Comparison of ENCODE assay signal across 16 cellular contexts in the genomic region with DNA sequence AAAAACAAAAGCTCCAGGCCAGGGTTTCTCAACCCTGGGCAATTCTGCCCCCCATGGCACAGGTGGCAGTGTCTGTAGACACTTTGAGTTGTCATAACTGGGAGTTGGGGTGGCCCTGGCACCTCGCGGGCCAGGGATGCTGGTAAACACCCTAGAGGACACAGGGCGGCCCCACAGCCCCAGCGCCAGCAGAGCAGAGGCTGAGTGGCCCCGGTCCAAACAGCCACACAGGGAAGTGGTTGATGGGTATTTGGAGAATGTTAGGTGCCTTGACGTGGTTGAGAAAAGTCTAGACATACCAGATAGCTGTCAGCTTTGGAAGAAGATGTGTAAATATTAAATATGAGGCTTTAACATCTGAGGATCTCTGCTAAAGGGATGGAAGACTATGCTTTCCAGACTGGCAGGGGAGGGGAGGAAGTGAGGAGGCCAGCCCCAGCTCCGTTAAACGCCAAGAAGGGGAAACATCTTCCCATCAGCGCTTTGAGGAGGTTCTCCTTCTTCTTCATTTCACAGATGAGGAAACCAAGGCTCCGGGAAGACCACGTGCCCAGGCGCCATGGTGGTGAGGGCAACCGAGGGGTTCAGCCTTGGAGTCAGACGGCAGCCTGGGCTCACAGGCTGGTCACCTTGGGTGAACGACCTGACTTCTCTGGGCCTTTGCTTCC.
DNase-seq lines count a peak whose midpoint lies in the region; ATAC-seq, FAIRE-seq and TF ChIP-seq lines count a peak whose summit lies in the region.
"Had no signal": no experiment of that assay in that cellular context is flagged by ENCODE, and none has a peak within 500 bp of the region (broad histone marks: within the 10 kb centered on the region; RNA-seq: fewer than 3 reads in every experiment).

No MANE protein-coding gene starts in this region.

- H3K9ac ChIP-seq in neural progenitor cell = no peak overlapping the region

- H3K4me3 ChIP-seq in dorsolateral prefrontal cortex (no peak overlapping the region), neural progenitor cell (no peak overlapping the region)

- peaks cover 0 to 13% (median 0%) of the 10 kb centered on the region in 3 donors for H3K27me3 Mint-ChIP-seq in CD14-positive monocyte (ENCODE audit: low read depth in 3 of 3)
- peaks cover 36% of the 10 kb centered on the region for H3K27me3 Mint-ChIP-seq in neural progenitor cell (ENCODE audit: insufficient read depth, low read depth)

- intact Hi-C loops in CD14-positive monocyte (cut with micrococcal nuclease) (loop anchor here in 1 of 2 donors (5.0 kb wide), 1 partner anchor 33 kb away; no protein-coding TSS in a partner anchor), dorsolateral prefrontal cortex (cut with DNase I) (loop anchor here (5.0 to 10.0 kb wide), 3 partner anchors 103 to 385 kb away; a partner anchor contains a TSS)

- TF ChIP-seq CTCF in CD14-positive monocyte (IDR thresholded peaks at IDR 0.05) (no peak), dorsolateral prefrontal cortex (IDR thresholded peaks at IDR 0.05 in 54 of 56, conservative IDR thresholded peaks at IDR 0.05 in 2 of 56; ENCODE audit: low read depth in 1 of 56, partially characterized antibody in 56 of 56) (no peak), neural progenitor cell (IDR thresholded peaks at IDR 0.05) (no peak)

- no peaks in the 10 kb centered on the region for H3K36me3 ChIP-seq in neural progenitor cell
- H3K36me3 ChIP-seq: brain microvascular endothelial cell had no signal

- H3K4me3 Mint-ChIP-seq in CD14-positive monocyte = peak overlapping the region; percentile 4 to 31
- no peak overlapping the region for H3K4me3 Mint-ChIP-seq in neural progenitor cell
- H3K4me3 Mint-ChIP-seq: activated T-cell treated with anti-CD3 and anti-CD28 coated beads, Interleukin-2, amount 50 U/mL, for 24 hours had no signal

- FAIRE-seq in frontal cortex (lab: Jason Lieb, UNC) = no peak
- FAIRE-seq: endothelial cell of umbilical vein, GM18507 had no signal

- H3K79me2 ChIP-seq in neural progenitor cell (ENCODE audit: low read depth) = no peaks in the 10 kb centered on the region

- H3K27ac Mint-ChIP-seq in CD14-positive monocyte (peak overlapping the region; percentile 83 to 96 (median 88)), neural progenitor cell (peak overlapping the region; percentile 37)
- H3K27ac Mint-ChIP-seq: activated T-cell treated with anti-CD3 and anti-CD28 coated beads, Interleukin-2, amount 50 U/mL, for 24 hours had no signal

- H3K9me3 Mint-ChIP-seq in CD14-positive monocyte (peaks cover 0 to 18% (median 12%) of the 10 kb centered on the region in 7 donors), neural progenitor cell (peaks cover 25% of the 10 kb centered on the region)

- H3K27me3 ChIP-seq in dorsolateral prefrontal cortex (no peaks in the 10 kb centered on the region), neural progenitor cell (no peaks in the 10 kb centered on the region)

- peaks cover 6% of the 10 kb centered on the region for H3F3A ChIP-seq in neural progenitor cell (ENCODE audit: low read depth)

- DNase-seq in CD14-positive monocyte (ENCODE audit: low spot score) = peak; percentile 69
- DNase-seq in MV-4-11 (lab: John Stamatoyannopoulos, UW) = peak; percentile 48
- no peak for DNase-seq in dorsolateral prefrontal cortex
- DNase-seq in neural progenitor cell (ENCODE audit: low spot score) = no peak
- no peak for DNase-seq in NCI-H1092 treated with DMSO at 0.1 percent for 48 hours (lab: John Stamatoyannopoulos, UW)
- DNase-seq in frontal cortex (ENCODE audit: low spot score in 2 of 2) = no peak
- DNase-seq: activated T-cell treated with anti-CD3 and anti-CD28 coated beads, Interleukin-2, amount 50 U/mL, for 24 hours; brain microvascular endothelial cell; NCI-H187 treated with DMSO at 0.1 percent for 48 hours; stimulated activated CD4-positive, alpha-beta T cell treated with anti-CD3 and anti-CD28 coated beads, Interleukin-4, amount 100 ng/mL, for 4 hours had no signal

- no peak for ATAC-seq in HG03565 (IDR thresholded peaks at IDR 0.05; ENCODE audit: unreplicated experiment)
- ATAC-seq in HG03280 (IDR thresholded peaks at IDR 0.05; ENCODE audit: unreplicated experiment) = no peak
- ATAC-seq: HCT116 had no signal

- H3K9me3 ChIP-seq in neural progenitor cell (ENCODE audit: low read depth) = no peaks in the 10 kb centered on the region

- H3K36me3 Mint-ChIP-seq in CD14-positive monocyte (peaks cover 12 to 15% of the 10 kb centered on the region in 2 donors), neural progenitor cell (no peaks in the 10 kb centered on the region)

- no peak overlapping the region for H3K4me2 ChIP-seq in neural progenitor cell

- no peaks in the 10 kb centered on the region for H4K20me1 ChIP-seq in neural progenitor cell (ENCODE audit: low read depth)

- H3K4me1 Mint-ChIP-seq in CD14-positive monocyte (peaks cover 95% of the 10 kb centered on the region), neural progenitor cell (peaks cover 34% of the 10 kb centered on the region)

- H3K4me1 ChIP-seq in neural progenitor cell = peaks cover 6% of the 10 kb centered on the region

- H3K27ac ChIP-seq in dorsolateral prefrontal cortex (peak overlapping the region in 52 of 59 donors; percentile 1 to 98 (median 74)), neural progenitor cell (no peak overlapping the region)
- H3K27ac ChIP-seq: brain microvascular endothelial cell, C4-2B had no signal

- no peak overlapping the region for H2AFZ ChIP-seq in neural progenitor cell (replicated peaks)

Comparison
In these comparisons a context has a peak if more than half of its experiments do, and no peak if none do; other contexts are left out.
1. DNase-seq: peak in CD14-positive monocyte (single experiment) and MV-4-11 (single experiment); none in dorsolateral prefrontal cortex (0 of 10), neural progenitor cell (single experiment), NCI-H1092 treated with DMSO at 0.1 percent for 48 hours (single experiment) and frontal cortex (0 of 2).